16 cellular contexts compared by ENCODE assay signal in genomic region chr3:126121632-126122031, GRCh38. TPM values are rescaled to one million over a fixed set of nuclear protein-coding genes. Genes with fewer than 3 reads are reported as not detected.
DNase-seq lines count a peak whose midpoint lies in the region; ATAC-seq, FAIRE-seq and TF ChIP-seq lines count a peak whose summit lies in the region.
"Had no signal": no experiment of that assay in that cellular context is flagged by ENCODE, and none has a peak within 500 bp of the region (broad histone marks: within the 10 kb centered on the region; RNA-seq: fewer than 3 reads in every experiment).

No MANE protein-coding gene starts in this region.

- no peak overlapping the region for H2AK5ac ChIP-seq in H1 (ENCODE audit: low read depth, low read length)

- DNase-seq in activated effector memory CD4-positive, alpha-beta T cell treated with anti-CD3 and anti-CD28 coated beads, Interleukin-2, amount 50 U/mL, for 16 hours = peak; percentile 36
- DNase-seq in activated effector memory CD4-positive, alpha-beta T cell treated with Interleukin-2 at 50 U/mL for 16 hours = no peak
- DNase-seq in H1 (ENCODE audit: low read depth in 1 of 2, low spot score in 2 of 2) = peak in 1 of 2 experiments; percentile 42
- peak; percentile 21 for DNase-seq in sciatic nerve (ENCODE audit: low spot score)
- no peak for DNase-seq in NCI-H524 (lab: John Stamatoyannopoulos, UW)
- DNase-seq in Karpas-422 = no peak
- no peak for DNase-seq in NCI-H69 (lab: John Stamatoyannopoulos, UW)
- DNase-seq: HFFc6, KBM-7, NCI-H1092 treated with DMSO at 0.1 percent for 48 hours, NCI-H1694 treated with DMSO at 0.1 percent for 48 hours, NCI-H2171, Right ventricle myocardium superior had no signal

- H4K91ac ChIP-seq in H1 (replicated peaks; ENCODE audit: insufficient read length, low read length) = no peak overlapping the region

- TF ChIP-seq CTCF in H1 (IDR thresholded peaks at IDR 0.05; ENCODE audit: control extremely low read depth in 1 of 3, insufficient read depth in 1 of 3, low read depth in 1 of 3, low read length in 3 of 3) = no peak

- H2BK20ac ChIP-seq in H1 (ENCODE audit: low read length) = no peak overlapping the region

- no peak overlapping the region for H3K4ac ChIP-seq in H1 (replicated peaks; ENCODE audit: insufficient read length, low read depth, low read length)

- H2BK12ac ChIP-seq in H1 (ENCODE audit: low read depth, low read length) = no peak overlapping the region

- H3K9me2 ChIP-seq in Karpas-422 (replicated peaks; ENCODE audit: insufficient read depth, low read length) = no peaks in the 10 kb centered on the region

- TF ChIP-seq RAD21 in H1 (IDR thresholded peaks at IDR 0.05 in 1 of 2, conservative IDR thresholded peaks at IDR 0.05 in 1 of 2; ENCODE audit: low read depth in 2 of 2, low read length in 2 of 2) = peak in 1 of 2 experiments; percentile 10; a peak in 1 of 4 replicates

- H3K79me1 ChIP-seq in H1 (ENCODE audit: low read depth, low read length) = no peaks in the 10 kb centered on the region; the same call in 1 of the 2 replicates

- H2BK15ac ChIP-seq in H1 (ENCODE audit: low read length) = peak overlapping the region; percentile 53; the same call in 1 of the 2 replicates

- POLR2A ChIA-PET in H1 (lab: Charles Lee; ENCODE audit: partially characterized antibody) = interaction anchor here (0.8 kb wide), 1 partner anchor 14 kb away, joined by 3 read pairs; no protein-coding TSS in a partner anchor

- intact Hi-C loops in sciatic nerve (cut with DNase I) = no loop called here

- H3K9ac ChIP-seq in H1 (replicated peaks in 1 of 4; ENCODE audit: extremely low read depth in 1 of 4, low read depth in 3 of 4, low read length in 3 of 4) (no peak overlapping the region), Karpas-422 (ENCODE audit: low read length) (no peak overlapping the region)

- H3K79me2 ChIP-seq in H1 (ENCODE audit: control insufficient read depth in 1 of 2, insufficient read depth in 2 of 2, low read length in 2 of 2) = no peaks in the 10 kb centered on the region
- H3K79me2 ChIP-seq in Karpas-422 (ENCODE audit: low read length) = no peaks in the 10 kb centered on the region

- H3K14ac ChIP-seq in H1 (ENCODE audit: insufficient read length) = no peak overlapping the region

- H4K5ac ChIP-seq in H1 (ENCODE audit: insufficient read length, low read depth, low read length) = no peak overlapping the region

- no peak overlapping the region for H4K8ac ChIP-seq in H1 (ENCODE audit: extremely low read depth, insufficient read depth, low read length)

- H3K27me3 ChIP-seq in H1 (replicated peaks in 1 of 4; ENCODE audit: control insufficient read depth in 3 of 4, extremely low read depth in 1 of 4, insufficient read depth in 3 of 4, low read length in 3 of 4) = no peaks in the 10 kb centered on the region
- H3K27me3 ChIP-seq in Karpas-422 (ENCODE audit: low read length) = no peaks in the 10 kb centered on the region

- no peak overlapping the region for H3K4me3 ChIP-seq in H1 (ENCODE audit: extremely low read depth in 1 of 4, insufficient read depth in 2 of 4, low read depth in 3 of 4, low read length in 4 of 4)
- H3K4me3 ChIP-seq in Karpas-422 (ENCODE audit: low read length) = no peak overlapping the region
- H3K4me3 ChIP-seq: A549 had no signal

- H2BK5ac ChIP-seq in H1 (ENCODE audit: low read depth, low read length) = no peak overlapping the region

- CTCF ChIA-PET in H1 (lab: Charles Lee; ENCODE audit: partially characterized antibody) = interaction anchor here (0.6 to 4.8 kb wide), 4 partner anchors 9 to 229 kb away, joined by 3 to 36 read pairs (median 4); no protein-coding TSS in a partner anchor

- H3K27ac ChIP-seq in H1 (ENCODE audit: low read depth, low read length) (no peak overlapping the region), Karpas-422 (ENCODE audit: low read length) (no peak overlapping the region)
- H3K27ac ChIP-seq: A549, C4-2B had no signal

- H3K4me2 ChIP-seq in H1 (ENCODE audit: insufficient read depth in 1 of 2, low read depth in 2 of 2, low read length in 2 of 2) (no peak overlapping the region), Karpas-422 (ENCODE audit: low read depth, low read length, poor library complexity, severe bottlenecking) (no peak overlapping the region)
- H3K4me2 ChIP-seq: A549 had no signal

- H3K9me3 ChIP-seq in H1 (ENCODE audit: insufficient read depth in 2 of 2, low read depth in 1 of 2, low read length in 1 of 2) = no peaks in the 10 kb centered on the region; a peak in 1 of 4 replicates
- no peaks in the 10 kb centered on the region for H3K9me3 ChIP-seq in Karpas-422 (ENCODE audit: low read length)
- H3K9me3 ChIP-seq: A549 had no signal

- no peak for ATAC-seq in sciatic nerve
- ATAC-seq: A549, Panc1 had no signal

- H4K20me1 ChIP-seq in H1 (replicated peaks in 1 of 2; ENCODE audit: control insufficient read depth in 1 of 2, insufficient read depth in 2 of 2, low read length in 2 of 2) = no peaks in the 10 kb centered on the region
- no peaks in the 10 kb centered on the region for H4K20me1 ChIP-seq in Karpas-422 (ENCODE audit: insufficient read depth, low read depth, low read length)

- no peak for TF ChIP-seq POLR2A in H1 (IDR thresholded peaks at IDR 0.05; ENCODE audit: control extremely low read depth in 1 of 2, low read depth in 2 of 2, low read length in 2 of 2)

- no peak overlapping the region for H3K56ac ChIP-seq in H1 (replicated peaks; ENCODE audit: insufficient read length, low read depth, low read length)

- H3K23me2 ChIP-seq in H1 (ENCODE audit: low read depth, low read length) = no peaks in the 10 kb centered on the region

- H3K4me1 ChIP-seq in H1 (replicated peaks in 1 of 4; ENCODE audit: control insufficient read depth in 3 of 4, insufficient read depth in 4 of 4, low read length in 3 of 4) = peaks cover 0 to 9% (median 6%) of the 10 kb centered on the region in 4 experiments; a peak in 5 of 7 replicates
- H3K4me1 ChIP-seq in Karpas-422 (ENCODE audit: low read length) = no peaks in the 10 kb centered on the region
- H3K4me1 ChIP-seq: A549 had no signal

- H2AFZ ChIP-seq in H1 (ENCODE audit: low read length) (no peak overlapping the region), Karpas-422 (ENCODE audit: low read length) (no peak overlapping the region)

- H3K18ac ChIP-seq in H1 (ENCODE audit: extremely low read depth, low read length) = no peak overlapping the region

- 73% methylated on average over 4 of the region's 4 CpGs; no CpG with 5 or more reads in 1 of the 2 experiments for WGBS in H1 (ENCODE audit: extremely low coverage in 1 of 2, insufficient coverage in 1 of 2, insufficient read length in 1 of 2, insufficient replicate concordance in 2 of 2, low coverage in 1 of 2, low lambda C conversion rate in 2 of 2, missing lambda C conversion rate in 1 of 2), 2 experiments

- no peak overlapping the region for H3K23ac ChIP-seq in H1 (ENCODE audit: insufficient read length)

- TF ChIP-seq EP300 in H1 (IDR thresholded peaks at IDR 0.05; ENCODE audit: borderline replicate concordance in 1 of 2, low read depth in 2 of 2, low read length in 2 of 2) = no peak

- no peak for FAIRE-seq in H1 (lab: Jason Lieb, UNC)
- FAIRE-seq: A549 had no signal

- H2BK120ac ChIP-seq in H1 (replicated peaks; ENCODE audit: low read depth, low read length) = no peak overlapping the region

- H3K36me3 ChIP-seq in H1 (ENCODE audit: control insufficient read depth in 2 of 4, insufficient read depth in 4 of 4, low read length in 3 of 4) (no peaks in the 10 kb centered on the region), Karpas-422 (ENCODE audit: insufficient read depth, low read length) (no peaks in the 10 kb centered on the region)

TF ChIP-seq in H1, 55 proteins besides CTCF, POLR2A, EP300 and RAD21:
- TF ChIP-seq SP4 (IDR thresholded peaks at IDR 0.05; ENCODE audit: low read length) = no peak
- TF ChIP-seq RXRA (IDR thresholded peaks at IDR 0.05; ENCODE audit: insufficient read depth, low read depth, low read length) = no peak
- no peak for TF ChIP-seq RNF2 (IDR thresholded peaks at IDR 0.05; ENCODE audit: borderline replicate concordance, low read depth, low read length, missing control alignments, poor library complexity, severe bottlenecking)
- TF ChIP-seq CTBP2 (IDR thresholded peaks at IDR 0.05; ENCODE audit: borderline replicate concordance, insufficient read depth, insufficient read length, low read length) = no peak
- no peak for TF ChIP-seq SRF (IDR thresholded peaks at IDR 0.05; ENCODE audit: low read depth, low read length)

RNA-seq across cellular contexts. Expression of gene SLC41A3, which starts 37.7 kb away (rescaled TPM):
- 22.7 and 30.2 TPM in 2 replicates for total RNA-seq in H1 (2021; fragmentation: NEBNext Ultra II Directional; extraction: Animal tissue kit (Norgen Biotek cat#: 25700))
- polyA plus RNA-seq in H1 (2011; rRNA removed) = 56.4 and 70.1 TPM in 2 replicates
- polyA plus RNA-seq in H1 (2011; cell fraction: cytosol; rRNA removed) = 57.6 TPM
- polyA plus RNA-seq in H1 (2011; cell fraction: nucleus; rRNA removed) = 94.1 TPM
- 22.8 to 34.2 TPM (median 32.2 TPM) in 4 replicates for polyA plus RNA-seq in H1 (2012, experiment 1 of 2)
- 36.8 TPM for polyA plus RNA-seq in H1 (2012, experiment 2 of 2)
- 38.6 TPM for polyA plus RNA-seq in H1 (2013, experiment 1 of 2)
- 42.0 TPM for polyA plus RNA-seq in H1 (2013, experiment 2 of 2)
- 48.7 and 58.0 TPM in 2 replicates for polyA minus RNA-seq in H1 (2011; rRNA and poly(A)+ RNA removed)
- 28.3 TPM for polyA minus RNA-seq in H1 (2011; cell fraction: cytosol; rRNA and poly(A)+ RNA removed)
- 44.6 TPM for polyA minus RNA-seq in H1 (2011; cell fraction: nucleus; rRNA and poly(A)+ RNA removed)
- total RNA-seq in sciatic nerve = 42.8 TPM
- total RNA-seq in Karpas-422 (2014; rRNA removed; shearing (Covaris generic); ENCODE audit: low replicate concordance) = 26.9 and 45.0 TPM in 2 replicates

RNA-seq across cellular contexts. Expression of gene ALDH1L1, which starts 58.8 kb away (rescaled TPM):
- total RNA-seq in H1 (2021; fragmentation: NEBNext Ultra II Directional; extraction: Animal tissue kit (Norgen Biotek cat#: 25700)) = 1.6 TPM in 2 replicates
- polyA plus RNA-seq in H1 (2011; rRNA removed) = 0.98 and 1.6 TPM in 2 replicates
- polyA plus RNA-seq in H1 (2011; cell fraction: cytosol; rRNA removed) = 1.5 TPM
- polyA plus RNA-seq in H1 (2011; cell fraction: nucleus; rRNA removed) = 3.1 TPM
- polyA plus RNA-seq in H1 (2012, experiment 1 of 2) = 1.1 to 1.9 TPM (median 1.5 TPM) in 4 replicates
- polyA plus RNA-seq in H1 (2012, experiment 2 of 2) = 0.80 TPM
- polyA plus RNA-seq in H1 (2013, experiment 1 of 2) = 0.49 TPM
- polyA plus RNA-seq in H1 (2013, experiment 2 of 2) = 0.83 TPM
- polyA minus RNA-seq in H1 (2011; rRNA and poly(A)+ RNA removed) = 1.7 and 2.2 TPM in 2 replicates
- polyA minus RNA-seq in H1 (2011; cell fraction: cytosol; rRNA and poly(A)+ RNA removed) = 0.81 TPM
- 5.3 TPM for polyA minus RNA-seq in H1 (2011; cell fraction: nucleus; rRNA and poly(A)+ RNA removed)
- total RNA-seq in sciatic nerve = 4.1 TPM
- total RNA-seq in Karpas-422 (2014; rRNA removed; shearing (Covaris generic); ENCODE audit: low replicate concordance) = not detected in 2 replicates

Comparison
In these comparisons a context has a peak if more than half of its experiments do, and no peak if none do; other contexts are left out.
1. DNase-seq: peak in activated effector memory CD4-positive, alpha-beta T cell treated with anti-CD3 and anti-CD28 coated beads, Interleukin-2, amount 50 U/mL, for 16 hours (single experiment) and sciatic nerve (single experiment); none in activated effector memory CD4-positive, alpha-beta T cell treated with Interleukin-2 at 50 U/mL for 16 hours (single experiment), NCI-H524 (0 of 2), Karpas-422 (single experiment) and NCI-H69 (single experiment).